8 cellular contexts compared by ENCODE assay signal in genomic region chr1:38018864-38019343, GRCh38. TPM values are rescaled to one million over a fixed set of nuclear protein-coding genes. Genes with fewer than 3 reads are reported as not detected.
DNase-seq lines count a peak whose midpoint lies in the region; ATAC-seq and TF ChIP-seq lines count a peak whose summit lies in the region.

No MANE protein-coding gene starts in this region.

- no peaks in the 10 kb centered on the region for H3K27me3 Mint-ChIP-seq in memory B cell

- H3K4me1 ChIP-seq in KMS-11 (ENCODE audit: low read depth, poor library complexity, severe bottlenecking) (peaks cover 29% of the 10 kb centered on the region), adrenal gland (replicated peaks in 1 of 2) (peaks cover 25 to 37% of the 10 kb centered on the region in 2 donors)

- H3K4me3 ChIP-seq in KMS-11 (IDR thresholded peaks at IDR 0.05; ENCODE audit: insufficient read depth, low read depth, low read length) (no peak overlapping the region), adrenal gland (no peak overlapping the region)

- H3K4me3 Mint-ChIP-seq in memory B cell, result no peak overlapping the region

- DNase-seq in DMS114 treated with DMSO at 0.1 percent for 48 hours (lab: John Stamatoyannopoulos, UW; ENCODE audit: unreplicated experiment) (peak; percentile 38), adrenal gland (no peak), memory B cell (ENCODE audit: low spot score in 2 of 2) (no peak), epidermal melanocyte (ENCODE audit: insufficient read length, low spot score) (no peak), NCI-H1694 (lab: John Stamatoyannopoulos, UW) (no peak), occipital lobe (lab: John Stamatoyannopoulos, UW) (no peak)

- H3K4me2 ChIP-seq in KMS-11, result no peak overlapping the region

- peaks cover 10% of the 10 kb centered on the region; the same call in 1 of the 2 replicates for H3K36me3 ChIP-seq in KMS-11 (ENCODE audit: insufficient read depth)
- H3K36me3 ChIP-seq in adrenal gland (replicated peaks in 1 of 2), result peaks cover 0 to 76% of the 10 kb centered on the region in 2 donors

- no peaks in the 10 kb centered on the region for H3K9me3 Mint-ChIP-seq in memory B cell

- H3K79me2 ChIP-seq in KMS-11 (ENCODE audit: insufficient read depth, low read depth), result peaks cover 50% of the 10 kb centered on the region

- H3K27ac ChIP-seq in KMS-11 (no peak overlapping the region), adrenal gland (no peak overlapping the region)

- H3K4me1 Mint-ChIP-seq in memory B cell, result peaks cover 3% of the 10 kb centered on the region

- no peak for TF ChIP-seq POLR2A in adrenal gland (IDR thresholded peaks at IDR 0.05)
- no peak for TF ChIP-seq POLR2A in GM18505 (IDR thresholded peaks at IDR 0.05; ENCODE audit: borderline replicate concordance, extremely low read depth, insufficient read depth, insufficient read length)

- H3K9ac ChIP-seq in KMS-11, result no peak overlapping the region

- WGBS in adrenal gland, 4 donors, result 50 to 62% (median 56%) methylated on average over 6 of the region's 6 CpGs

- no peak overlapping the region for H3K27ac Mint-ChIP-seq in memory B cell

- ATAC-seq in memory B cell (ENCODE audit: low read depth), result peak; percentile 46
- no peak for ATAC-seq in GM18505 (IDR thresholded peaks at IDR 0.05; ENCODE audit: unreplicated experiment)

- H3K9me3 ChIP-seq in adrenal gland (replicated peaks in 1 of 3), result no peaks in the 10 kb centered on the region

- H3K36me3 Mint-ChIP-seq in memory B cell, result peaks cover 23% of the 10 kb centered on the region

- TF ChIP-seq CTCF in KMS-11 (conservative IDR thresholded peaks at IDR 0.05; ENCODE audit: low read depth, low read length) (peak; percentile 44), adrenal gland (IDR thresholded peaks at IDR 0.05) (peak; percentile 31 to 61 (median 54))

- H3K27me3 ChIP-seq in KMS-11 (ENCODE audit: insufficient read depth, low read depth), result no peaks in the 10 kb centered on the region
- H3K27me3 ChIP-seq in adrenal gland, result no peaks in the 10 kb centered on the region

- intact Hi-C loops in adrenal gland (cut with DNase I), result no loop called here

- H4K20me1 ChIP-seq in KMS-11 (ENCODE audit: insufficient read depth), result no peaks in the 10 kb centered on the region; the same call in 1 of the 2 replicates

- H2AFZ ChIP-seq in KMS-11 (ENCODE audit: low read depth), result no peak overlapping the region

RNA-seq across cellular contexts. Expression of gene UTP11, which starts 6.4 kb away (rescaled TPM):
- 10 to 100 TPM; 25.8 to 71.9 (median 37.4) TPM for total RNA-seq in adrenal gland
- polyA plus RNA-seq in adrenal gland, result 100 to 1,000 TPM in 1 of 3 donors, 10 to 100 TPM in 2; 16.0 to 133 (median 26.5) TPM
- total RNA-seq in occipital lobe, result 52.9 TPM

RNA-seq across cellular contexts. Expression of gene FHL3, which starts 13.6 kb away (rescaled TPM):
- total RNA-seq in adrenal gland (10 to 100 TPM; 14.5 to 47.6 (median 23.2) TPM), occipital lobe (4.1 TPM)
- 10 to 100 TPM in 2 of 3 donors, 1 to 10 TPM in 1; 8.6 to 39.5 (median 31.5) TPM for polyA plus RNA-seq in adrenal gland

RNA-seq across cellular contexts. Expression of gene POU3F1, which starts 27.7 kb away (rescaled TPM):
- 1 to 10 TPM; 1.6 to 6.9 (median 3.0) TPM for total RNA-seq in adrenal gland
- polyA plus RNA-seq in adrenal gland, result under 1 TPM; 0.05 to 0.40 (median 0.16) TPM
- 9.4 TPM for total RNA-seq in occipital lobe

RNA-seq across cellular contexts. Expression of gene SF3A3, which starts 29.1 kb away (rescaled TPM):
- total RNA-seq in adrenal gland (10 to 100 TPM; 30.1 to 95.9 (median 40.8) TPM), occipital lobe (53.5 TPM)
- polyA plus RNA-seq in adrenal gland, result 10 to 100 TPM; 24.3 to 78.5 (median 28.2) TPM
